Comparison of ENCODE assay signal across 23 cellular contexts in the genomic region with DNA sequence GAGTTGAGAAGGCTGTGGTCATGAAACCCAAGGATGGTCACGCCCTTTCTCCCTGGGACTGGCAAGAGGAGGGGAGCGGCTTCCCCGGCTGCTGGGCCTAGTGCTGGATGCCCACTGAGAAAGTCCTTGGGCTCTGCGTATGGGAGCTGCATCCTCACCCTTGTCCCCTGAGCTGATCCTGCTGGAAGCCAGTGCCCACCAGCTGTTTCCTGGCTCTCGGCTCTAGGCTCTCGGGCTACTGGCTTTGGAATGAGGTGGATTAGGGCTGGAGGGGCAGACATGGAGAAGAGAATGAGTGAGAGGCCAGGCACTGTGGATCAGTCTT.
"Had no signal": no experiment of that assay in that cellular context is flagged by ENCODE, and none has a peak within 500 bp of the region (broad histone marks: within the 10 kb centered on the region; RNA-seq: fewer than 3 reads in every experiment).

No MANE protein-coding gene starts in this region.

- H3K27ac Mint-ChIP-seq: activated CD4-positive, alpha-beta T cell treated with anti-CD3 and anti-CD28 coated beads for 36 hours; activated CD8-positive, alpha-beta T cell treated with anti-CD3 and anti-CD28 coated beads, Interleukin-2, amount 10 ng/mL, durations not matched to agents 7 days and 5 days; activated naive CD4-positive, alpha-beta T cell treated with anti-CD3 and anti-CD28 coated beads, Interleukin-2, amount 10 ng/mL, durations not matched to agents 7 days and 5 days; activated naive CD8-positive, alpha-beta T cell treated with anti-CD3 and anti-CD28 coated beads, Interleukin-2, amount 50 U/mL, for 24 hours; activated T-helper 2 cell treated with anti-CD3 and anti-CD28 coated beads, Interferon-gamma antibody, Interleukin-2, Interleukin-4, amounts not matched to agents 10 μg/mL and 5 μg/mL and 100 μg/mL, durations not matched to agents 14 hours and 24 hours and 36 hours; endodermal cell; nephron progenitor cell; progenitor cell of endocrine pancreas had no signal

- H3K27me3 Mint-ChIP-seq: activated naive CD4-positive, alpha-beta T cell treated with anti-CD3 and anti-CD28 coated beads, Interleukin-2, amount 10 ng/mL, durations not matched to agents 7 days and 5 days had no signal

- H3K4me1 ChIP-seq: left lung, tibial nerve had no signal

- ATAC-seq: activated CD4-positive, alpha-beta T cell treated with anti-CD3 and anti-CD28 coated beads for 36 hours; activated CD8-positive, alpha-beta T cell treated with anti-CD3 and anti-CD28 coated beads, Interleukin-2, amount 10 ng/mL, durations not matched to agents 7 days and 5 days; activated naive CD8-positive, alpha-beta T cell treated with anti-CD3 and anti-CD28 coated beads, Interleukin-2, amount 50 U/mL, for 24 hours; left lung; right cardiac atrium; stimulated activated naive CD8-positive, alpha-beta T cell treated with anti-CD3 and anti-CD28 coated beads, Interleukin-15, Interleukin-2, amounts not matched to agents 100 U/mL and 50 U/mL, for 24 hours had no signal

- H3K36me3 ChIP-seq: left lung, tibial nerve had no signal

- H3K9me3 Mint-ChIP-seq: activated naive CD4-positive, alpha-beta T cell treated with anti-CD3 and anti-CD28 coated beads, Interleukin-2, amount 10 ng/mL, durations not matched to agents 7 days and 5 days; activated naive CD8-positive, alpha-beta T cell treated with anti-CD3 and anti-CD28 coated beads, Interleukin-2, amount 50 U/mL, for 24 hours; activated T-helper 2 cell treated with anti-CD3 and anti-CD28 coated beads, Interferon-gamma antibody, Interleukin-2, Interleukin-4, amounts not matched to agents 10 μg/mL and 5 μg/mL and 100 μg/mL, durations not matched to agents 14 hours and 24 hours and 36 hours had no signal

- H3K4me3 Mint-ChIP-seq: activated CD4-positive, alpha-beta T cell treated with anti-CD3 and anti-CD28 coated beads for 36 hours; activated CD8-positive, alpha-beta T cell treated with anti-CD3 and anti-CD28 coated beads, Interleukin-2, amount 10 ng/mL, durations not matched to agents 7 days and 5 days; activated naive CD4-positive, alpha-beta T cell treated with anti-CD3 and anti-CD28 coated beads, Interleukin-2, amount 10 ng/mL, durations not matched to agents 7 days and 5 days; activated naive CD8-positive, alpha-beta T cell treated with anti-CD3 and anti-CD28 coated beads, Interleukin-2, amount 50 U/mL, for 24 hours; endodermal cell; nephron progenitor cell had no signal

- H3K4me1 Mint-ChIP-seq: activated CD4-positive, alpha-beta T cell treated with anti-CD3 and anti-CD28 coated beads for 36 hours; activated naive CD4-positive, alpha-beta T cell treated with anti-CD3 and anti-CD28 coated beads, Interleukin-2, amount 10 ng/mL, durations not matched to agents 7 days and 5 days; activated naive CD8-positive, alpha-beta T cell treated with anti-CD3 and anti-CD28 coated beads, Interleukin-2, amount 50 U/mL, for 24 hours; brain; endodermal cell had no signal

- H3K27ac ChIP-seq: dorsolateral prefrontal cortex, epithelial cell of prostate, left lung, skin epidermis, tibial nerve had no signal

- H3K4me3 ChIP-seq: dorsolateral prefrontal cortex, left lung, skin epidermis, tibial nerve had no signal

- H3K36me3 Mint-ChIP-seq: activated naive CD4-positive, alpha-beta T cell treated with anti-CD3 and anti-CD28 coated beads, Interleukin-2, amount 10 ng/mL, durations not matched to agents 7 days and 5 days; brain had no signal

- H3K27me3 ChIP-seq: tibial nerve had no signal

- DNase-seq: activated CD4-positive, alpha-beta T cell treated with anti-CD3 and anti-CD28 coated beads for 36 hours; activated naive CD4-positive, alpha-beta T cell treated with anti-CD3 and anti-CD28 coated beads, Interleukin-2, amount 10 ng/mL, durations not matched to agents 7 days and 5 days; activated naive CD8-positive, alpha-beta T cell treated with anti-CD3 and anti-CD28 coated beads, Interleukin-2, amount 50 U/mL, for 24 hours; anterior cingulate cortex; central memory CD4-positive, alpha-beta T cell; foreskin fibroblast; kidney; stimulated activated naive CD8-positive, alpha-beta T cell treated with anti-CD3 and anti-CD28 coated beads, Interleukin-15, Interleukin-2, amounts not matched to agents 100 U/mL and 50 U/mL, for 24 hours; substantia nigra; SW 1271; T-helper 2 cell had no signal
